Comparison of ENCODE assay signal across 12 cellular contexts in genomic region chr2:87956613-87957012, GRCh38. TPM values are rescaled to one million over a fixed set of nuclear protein-coding genes. Genes with fewer than 3 reads are reported as not detected.
"Had no signal": no experiment of that assay in that cellular context is flagged by ENCODE, and none has a peak within 500 bp of the region (broad histone marks: within the 10 kb centered on the region; RNA-seq: fewer than 3 reads in every experiment).

No MANE protein-coding gene starts in this region.

RNA-seq across cellular contexts. Expression of gene RNU2-63P, which starts 59.7 kb away (rescaled TPM):
- total RNA-seq: body of pancreas, cardiac muscle cell, heart left ventricle, left ventricle myocardium inferior, myocyte, osteoblast, skeletal muscle tissue, temporal lobe, tibial nerve, urinary bladder had no signal
- polyA plus RNA-seq: cardiac muscle cell, foreskin keratinocyte, heart left ventricle, lung, urinary bladder had no signal
